8 cellular contexts compared by ENCODE assay signal in the genomic region with DNA sequence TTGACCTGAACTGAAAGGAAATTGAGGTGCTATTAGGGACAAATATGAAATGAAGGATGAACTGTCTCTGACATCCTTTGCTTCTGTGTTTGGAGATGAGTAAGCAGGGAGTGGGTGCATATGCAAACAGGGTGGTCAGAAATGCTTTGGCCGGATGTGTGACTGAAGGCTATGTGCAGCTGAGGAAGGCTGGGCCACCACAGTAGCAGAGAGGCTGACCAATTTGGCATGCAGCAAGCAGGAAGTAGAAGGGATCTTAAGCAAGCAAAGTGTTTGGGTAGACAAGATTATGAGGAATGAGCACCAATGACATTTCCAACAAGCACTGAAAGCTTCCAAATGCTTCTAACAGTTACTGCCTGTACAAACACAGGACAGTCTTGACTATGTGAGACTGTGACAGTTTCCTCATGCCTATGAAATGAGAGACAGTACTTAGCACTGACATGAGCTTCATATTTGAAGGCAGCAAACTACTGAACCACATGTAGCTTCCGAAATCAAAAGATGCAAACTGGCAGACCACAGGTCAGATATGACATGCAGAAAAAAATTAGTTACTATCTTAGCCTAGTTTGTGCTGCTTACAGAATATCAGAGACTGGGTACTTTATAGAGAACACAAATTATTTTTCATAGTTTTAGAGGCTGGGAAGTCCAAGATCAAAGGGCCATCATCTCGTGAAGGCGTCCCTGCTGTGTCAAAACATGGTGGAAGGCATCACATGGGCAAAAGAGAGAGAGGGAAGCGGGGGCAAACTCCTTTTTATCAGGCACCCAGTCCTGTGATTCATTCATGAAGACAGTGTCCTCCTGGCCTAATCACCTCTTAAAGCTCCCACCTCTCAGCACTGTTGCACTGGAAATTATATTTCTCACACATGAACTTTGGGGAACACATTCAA. TPM values are rescaled to one million over a fixed set of nuclear protein-coding genes. Genes with fewer than 3 reads are reported as not detected.
DNase-seq lines count a peak whose midpoint lies in the region; ATAC-seq, FAIRE-seq and TF ChIP-seq lines count a peak whose summit lies in the region.

No MANE protein-coding gene starts in this region.

- H3K36me3 ChIP-seq in colonic mucosa: no peaks in the 10 kb centered on the region
- H3K36me3 ChIP-seq in neutrophil: peaks cover 7% of the 10 kb centered on the region

- peak; percentile 71 for FAIRE-seq in RCC 7860 (lab: Jason Lieb, UNC)

- TF ChIP-seq CTCF in colonic mucosa (IDR thresholded peaks at IDR 0.05) (no peak), neutrophil (IDR thresholded peaks at IDR 0.05) (no peak)

- H3K4me1 ChIP-seq in colonic mucosa (peaks cover 7% of the 10 kb centered on the region), neutrophil (ENCODE audit: control insufficient read depth in 1 of 2, insufficient read depth in 1 of 2, low read depth in 1 of 2, low read length in 1 of 2) (peaks cover 34 to 45% of the 10 kb centered on the region in 2 experiments)

- H3K4me3 ChIP-seq in colonic mucosa (no peak overlapping the region), neutrophil (ENCODE audit: low read depth in 1 of 2, low read length in 1 of 2) (peak overlapping the region; percentile 1 to 23)

- no peaks in the 10 kb centered on the region for H3K9me3 ChIP-seq in colonic mucosa
- no peaks in the 10 kb centered on the region for H3K9me3 ChIP-seq in neutrophil

- H3K27me3 ChIP-seq in colonic mucosa (no peaks in the 10 kb centered on the region), neutrophil (no peaks in the 10 kb centered on the region)

- intact Hi-C loops in colonic mucosa (cut with DNase I): no loop called here

- H3K9ac ChIP-seq in colonic mucosa (ENCODE audit: low read depth in 2 of 2, low read length in 2 of 2): peak overlapping the region in 1 of 2 donors; percentile 1

- H3K27ac ChIP-seq in colonic mucosa: peak overlapping the region; percentile 45
- H3K27ac ChIP-seq in neutrophil: peak overlapping the region; percentile 78

- DNase-seq in Ammon's horn (ENCODE audit: low spot score): peak; percentile 71
- DNase-seq in RCC 7860 (ENCODE audit: low spot score): peak; percentile 84
- DNase-seq in colonic mucosa: peak; percentile 55
- DNase-seq in NCI-H526 treated with DMSO at 0.1 percent for 48 hours (lab: John Stamatoyannopoulos, UW): no peak
- no peak for DNase-seq in T-helper 9 cell

- peak; percentile 76 for ATAC-seq in GM18870 (IDR thresholded peaks at IDR 0.05; ENCODE audit: unreplicated experiment)
- peak; percentile 69 for ATAC-seq in HG03045 (IDR thresholded peaks at IDR 0.05; ENCODE audit: unreplicated experiment)

RNA-seq across cellular contexts. Expression of a gene that starts 3.2 kb away (rescaled TPM):
- 100 to 1,000 TPM; 317 to 342 TPM for total RNA-seq in colonic mucosa

Comparison
In these comparisons a context has a peak if more than half of its experiments do, and no peak if none do; other contexts are left out.
1. DNase-seq: peak in Ammon's horn (single experiment), RCC 7860 (single experiment) and colonic mucosa (single experiment); none in NCI-H526 treated with DMSO at 0.1 percent for 48 hours (single experiment) and T-helper 9 cell (single experiment).